ENCODE assay signal across 16 cellular contexts in genomic region chr4:114037981-114038380, GRCh38. TPM values are rescaled to one million over a fixed set of nuclear protein-coding genes. Genes with fewer than 3 reads are reported as not detected.
DNase-seq lines count a peak whose midpoint lies in the region; ATAC-seq and TF ChIP-seq lines count a peak whose summit lies in the region.
"Had no signal": no experiment of that assay in that cellular context is flagged by ENCODE, and none has a peak within 500 bp of the region (broad histone marks: within the 10 kb centered on the region; RNA-seq: fewer than 3 reads in every experiment).

No MANE protein-coding gene starts in this region.

- no peaks in the 10 kb centered on the region for H3K36me3 Mint-ChIP-seq in naive thymus-derived CD8-positive, alpha-beta T cell
- H3K36me3 Mint-ChIP-seq: CD4-positive, CD25-positive, alpha-beta regulatory T cell had no signal

- H3K4me3 Mint-ChIP-seq in naive thymus-derived CD8-positive, alpha-beta T cell, result no peak overlapping the region
- H3K4me3 Mint-ChIP-seq: CD4-positive, CD25-positive, alpha-beta regulatory T cell; H9 had no signal

- peaks cover 0 to 4% (median 0%) of the 10 kb centered on the region in 9 donors for H3K9me3 Mint-ChIP-seq in naive thymus-derived CD8-positive, alpha-beta T cell
- H3K9me3 Mint-ChIP-seq: CD4-positive, CD25-positive, alpha-beta regulatory T cell; H9 had no signal

- TF ChIP-seq CTCF in 22Rv1 (IDR thresholded peaks at IDR 0.05) (no peak), VCaP (conservative IDR thresholded peaks at IDR 0.05) (no peak)

- H3K27me3 Mint-ChIP-seq in naive thymus-derived CD8-positive, alpha-beta T cell, result peaks cover 0 to 4% (median 0%) of the 10 kb centered on the region in 5 donors

- H3K4me1 Mint-ChIP-seq in naive thymus-derived CD8-positive, alpha-beta T cell, result peaks cover 0 to 13% (median 3%) of the 10 kb centered on the region in 4 donors
- H3K4me1 Mint-ChIP-seq: H9 had no signal

- H3K27ac ChIP-seq in 22Rv1 (peak overlapping the region; percentile 65), VCaP (peak overlapping the region; percentile 49)
- H3K27ac ChIP-seq: BLaER1 treated with 17β-estradiol and CSF1 and Interleukin-3, amounts not matched to agents 10 nM and 100 nM had no signal

- DNase-seq in DMS 273 (lab: John Stamatoyannopoulos, UW; ENCODE audit: unreplicated experiment) (peak; percentile 5), DMS 273 treated with DMSO at 0.1 percent for 48 hours (lab: John Stamatoyannopoulos, UW) (no peak), NCI-H2171 treated with DMSO at 0.1 percent for 48 hours (lab: John Stamatoyannopoulos, UW) (peak; percentile 68), GDM1 (lab: John Stamatoyannopoulos, UW) (no peak)
- DNase-seq in naive thymus-derived CD8-positive, alpha-beta T cell, result no peak
- DNase-seq in effector CD8-positive, alpha-beta T cell (lab: John Stamatoyannopoulos, UW), result no peak
- DNase-seq: 8988T; ACHN; CD4-positive, CD25-positive, alpha-beta regulatory T cell; GOT3; H9; IMR-90; KBM-7 had no signal

- POLR2A ChIA-PET in naive thymus-derived CD8-positive, alpha-beta T cell (lab: Charles Lee), result no interaction called here

- H3K27ac Mint-ChIP-seq in naive thymus-derived CD8-positive, alpha-beta T cell, result no peak overlapping the region
- H3K27ac Mint-ChIP-seq: H9 had no signal

- no peak for ATAC-seq in naive thymus-derived CD8-positive, alpha-beta T cell

RNA-seq across cellular contexts. Expression of gene ARSJ, which starts 58.5 kb away (rescaled TPM):
- under 1 TPM; 0.08 to 0.11 TPM for total RNA-seq in naive thymus-derived CD8-positive, alpha-beta T cell
- polyA plus RNA-seq in naive thymus-derived CD8-positive, alpha-beta T cell, result not detected
- total RNA-seq: CD4-positive, CD25-positive, alpha-beta regulatory T cell had no signal
- polyA plus RNA-seq: CD4-positive, CD25-positive, alpha-beta regulatory T cell had no signal

Comparison
In these comparisons a context has a peak if more than half of its experiments do, and no peak if none do; other contexts are left out.
1. DNase-seq: peak in DMS 273 (single experiment) and NCI-H2171 treated with DMSO at 0.1 percent for 48 hours (single experiment); none in DMS 273 treated with DMSO at 0.1 percent for 48 hours (single experiment), GDM1 (single experiment), naive thymus-derived CD8-positive, alpha-beta T cell (0 of 10) and effector CD8-positive, alpha-beta T cell (single experiment).